ENCODE assay signal across 1 cellular context in genomic region chr9:82512724-82513123, GRCh38.
TF ChIP-seq lines count a peak whose summit lies in the region.

No MANE protein-coding gene starts in this region.

TF ChIP-seq in SK-N-SH, 30 proteins besides CTCF, POLR2A, EP300 and RAD21 (continued from another document):
- TF ChIP-seq IRF3 (IDR thresholded peaks at IDR 0.05; ENCODE audit: low read depth, low read length): no peak
- no peak for TF ChIP-seq FOXJ3 (CRISPR knock-in tag; IDR thresholded peaks at IDR 0.05)
- no peak for TF ChIP-seq MEF2A (IDR thresholded peaks at IDR 0.05; ENCODE audit: borderline replicate concordance, low read depth)
- no peak for TF ChIP-seq SIN3A (IDR thresholded peaks at IDR 0.05; ENCODE audit: borderline replicate concordance, low read depth, low read length)
- no peak for TF ChIP-seq CHD2 (IDR thresholded peaks at IDR 0.05; ENCODE audit: low read length, partially characterized antibody)
- no peak for TF ChIP-seq RFX5 (IDR thresholded peaks at IDR 0.05; ENCODE audit: low read length)
- TF ChIP-seq USF1 (IDR thresholded peaks at IDR 0.05; ENCODE audit: borderline replicate concordance, low read depth): no peak
- TF ChIP-seq JUND (IDR thresholded peaks at IDR 0.05): no peak
